11 cellular contexts compared by ENCODE assay signal in genomic region chr11:96294289-96294688, GRCh38. TPM values are rescaled to one million over a fixed set of nuclear protein-coding genes. Genes with fewer than 3 reads are reported as not detected.
A peak's percentile ranks its signal among the peaks of the same experiment; 100 is the strongest.
DNase-seq lines count a peak whose midpoint lies in the region; TF ChIP-seq lines count a peak whose summit lies in the region.
"Had no signal": no experiment of that assay in that cellular context is flagged by ENCODE, and none has a peak within 500 bp of the region (broad histone marks: within the 10 kb centered on the region; RNA-seq: fewer than 3 reads in every experiment).

No MANE protein-coding gene starts in this region.

- peaks cover 51 to 79% (median 63%) of the 10 kb centered on the region in 4 donors for H3K4me1 Mint-ChIP-seq in CD4-positive, alpha-beta memory T cell
- peaks cover 44% of the 10 kb centered on the region for H3K4me1 Mint-ChIP-seq in HFFc6 (ENCODE audit: low read depth)
- H3K4me1 Mint-ChIP-seq in osteocyte (ENCODE audit: unreplicated experiment) = peaks cover 42% of the 10 kb centered on the region

- H3K9me3 Mint-ChIP-seq in CD4-positive, alpha-beta memory T cell = no peaks in the 10 kb centered on the region
- H3K9me3 Mint-ChIP-seq in HFFc6 (no peaks in the 10 kb centered on the region), osteocyte (ENCODE audit: unreplicated experiment) (no peaks in the 10 kb centered on the region)

- no peak for DNase-seq in CD4-positive, alpha-beta memory T cell
- DNase-seq in HFFc6 (no peak), mammary epithelial cell (no peak), osteocyte (ENCODE audit: extremely low spot score, unreplicated experiment) (no peak), head of caudate nucleus (no peak), SIG-M5 (lab: John Stamatoyannopoulos, UW) (no peak)
- DNase-seq in activated CD4-positive, CD25-positive, alpha-beta regulatory T cell treated with anti-CD3 and anti-CD28 coated beads, Interleukin-2, amount 50 U/mL, for 72 hours = no peak
- DNase-seq: MM.1S; NK-92 treated with Interleukin-12 subunit alpha and Interleukin-12 subunit beta, amount 100 ng/mL, for 24 hours; SHP77 treated with DMSO at 0.1 percent for 48 hours; stimulated activated CD4-positive, alpha-beta T cell treated with anti-CD3 and anti-CD28 coated beads, Interleukin-2, amount 100 ng/mL, for 48 hours had no signal

- intact Hi-C loops in CD4-positive, alpha-beta memory T cell (cut with micrococcal nuclease) = no loop called here
- intact Hi-C loops in mammary epithelial cell (cut with micrococcal nuclease) = no loop called here
- intact Hi-C loops in head of caudate nucleus (cut with DNase I) = no loop called here

- no peaks in the 10 kb centered on the region for H4K20me1 ChIP-seq in mammary epithelial cell (ENCODE audit: insufficient read depth, low read length)

- H2AFZ ChIP-seq in mammary epithelial cell (ENCODE audit: low read depth, low read length) = no peak overlapping the region

- 98% methylated on average over 3 of the region's 3 CpGs for WGBS in mammary epithelial cell (ENCODE audit: low coverage, missing lambda C conversion rate)

- no peaks in the 10 kb centered on the region for H3K27me3 Mint-ChIP-seq in CD4-positive, alpha-beta memory T cell
- H3K27me3 Mint-ChIP-seq in HFFc6 (ENCODE audit: insufficient read depth) = no peaks in the 10 kb centered on the region
- H3K27me3 Mint-ChIP-seq in osteocyte (ENCODE audit: unreplicated experiment) = no peaks in the 10 kb centered on the region

- H3K9me3 ChIP-seq in CD4-positive, alpha-beta memory T cell (ENCODE audit: control insufficient read depth in 1 of 2, low read length in 2 of 2) = no peaks in the 10 kb centered on the region
- H3K9me3 ChIP-seq in mammary epithelial cell (replicated peaks; ENCODE audit: insufficient read depth, low read length) = no peaks in the 10 kb centered on the region

- H3K79me2 ChIP-seq in mammary epithelial cell (ENCODE audit: insufficient read depth, low read length) = peaks cover 31% of the 10 kb centered on the region

- H3K27ac ChIP-seq in CD4-positive, alpha-beta memory T cell (ENCODE audit: low read depth, low read length) = no peak overlapping the region
- H3K27ac ChIP-seq in mammary epithelial cell (ENCODE audit: insufficient read depth, low read depth, low read length) = no peak overlapping the region

- H3K36me3 Mint-ChIP-seq in CD4-positive, alpha-beta memory T cell = peaks cover 8 to 23% of the 10 kb centered on the region in 2 donors
- H3K36me3 Mint-ChIP-seq in HFFc6 (ENCODE audit: low read depth) (peaks cover 17% of the 10 kb centered on the region), osteocyte (ENCODE audit: unreplicated experiment) (peaks cover 11% of the 10 kb centered on the region)

- H3K4me3 ChIP-seq in CD4-positive, alpha-beta memory T cell (ENCODE audit: low read length in 2 of 2) = no peak overlapping the region
- H3K4me3 ChIP-seq in mammary epithelial cell (replicated peaks in 1 of 3; ENCODE audit: insufficient read depth in 1 of 3, low read depth in 2 of 3, low read length in 3 of 3) = no peak overlapping the region

- TF ChIP-seq CTCF in HFFc6 (IDR thresholded peaks at IDR 0.05) = no peak
- TF ChIP-seq CTCF in mammary epithelial cell (conservative IDR thresholded peaks at IDR 0.05 in 1 of 2, IDR thresholded peaks at IDR 0.05 in 1 of 2; ENCODE audit: extremely low read depth in 1 of 2, insufficient read depth in 1 of 2, low read depth in 1 of 2, low read length in 2 of 2) = no peak
- no peak for TF ChIP-seq CTCF in osteocyte (IDR thresholded peaks at IDR 0.05)

- no peaks in the 10 kb centered on the region for H3K36me3 ChIP-seq in CD4-positive, alpha-beta memory T cell (ENCODE audit: insufficient read depth, low read length)
- no peaks in the 10 kb centered on the region for H3K36me3 ChIP-seq in mammary epithelial cell (ENCODE audit: insufficient read depth, low read length)

- CTCF ChIA-PET in CD4-positive, alpha-beta memory T cell (lab: Charles Lee; ENCODE audit: partially characterized antibody) = interaction anchor here (1.4 kb wide), 1 partner anchor 41 kb away, joined by 4 read pairs; no protein-coding TSS in a partner anchor
- CTCF ChIA-PET in mammary epithelial cell (lab: Charles Lee; ENCODE audit: low non-redundant PET) = no interaction called here

- no peaks in the 10 kb centered on the region for H3K27me3 ChIP-seq in CD4-positive, alpha-beta memory T cell (ENCODE audit: insufficient read depth, low read length)
- H3K27me3 ChIP-seq in mammary epithelial cell (ENCODE audit: insufficient read depth, low read length) = no peaks in the 10 kb centered on the region

- in situ Hi-C loops in mammary epithelial cell (cut with MboI; ENCODE audit: low sequenced_read_pairs in 2 of 2) = no loop called here

- POLR2A ChIA-PET in CD4-positive, alpha-beta memory T cell (lab: Charles Lee; ENCODE audit: partially characterized antibody) = interaction anchor here (0.6 to 1.2 kb wide), 4 partner anchors 35 to 100 kb away, joined by 3 to 5 read pairs (median 4); no protein-coding TSS in a partner anchor

- peak overlapping the region; percentile 71 for H3K4me2 ChIP-seq in mammary epithelial cell (ENCODE audit: insufficient read depth, low read depth, low read length)

- peaks cover 43% of the 10 kb centered on the region for H3K4me1 ChIP-seq in CD4-positive, alpha-beta memory T cell (ENCODE audit: insufficient read depth, low read length)
- H3K4me1 ChIP-seq in mammary epithelial cell (ENCODE audit: insufficient read depth, low read length) = peaks cover 10% of the 10 kb centered on the region

- dilution Hi-C loops in mammary epithelial cell (cut with HindIII; ENCODE audit: low sequenced_read_pairs) = loop anchor here (5.0 kb wide), 1 partner anchor 43 kb away; no protein-coding TSS in a partner anchor

- no peak overlapping the region for H3K9ac ChIP-seq in mammary epithelial cell (ENCODE audit: insufficient read depth, low read length)

- BruUV-seq in mammary epithelial cell (replicated peaks; lab: Mats Ljungman, UMichigan) = no TSS peak

- peak overlapping the region in 5 of 8 donors; percentile 33 to 89 (median 59) for H3K4me3 Mint-ChIP-seq in CD4-positive, alpha-beta memory T cell
- H3K4me3 Mint-ChIP-seq in HFFc6 (peak overlapping the region; percentile 31; the same call in 1 of the 2 replicates), osteocyte (ENCODE audit: unreplicated experiment) (peak overlapping the region; percentile 36)

- H3K27ac Mint-ChIP-seq in CD4-positive, alpha-beta memory T cell = peak overlapping the region in 4 of 7 donors; percentile 1 to 71 (median 21)
- H3K27ac Mint-ChIP-seq in HFFc6 (peak overlapping the region; percentile 69; the same call in 1 of the 2 replicates), osteocyte (ENCODE audit: unreplicated experiment) (peak overlapping the region; percentile 81)

RNA-seq across cellular contexts. Expression of gene MAML2, which starts 48.7 kb away (rescaled TPM):
- total RNA-seq in CD4-positive, alpha-beta memory T cell = 10 to 100 TPM; 37.5 to 38.3 TPM
- polyA plus RNA-seq in CD4-positive, alpha-beta memory T cell = 10 to 100 TPM in 1 of 2 donors, 1 to 10 TPM in 1; 1.6 to 13.4 TPM
- total RNA-seq in HFFc6 (2021; fragmentation: NEBNext Ultra II Directional; extraction: Animal tissue kit (Norgen Biotek cat#: 25700)) = 10 to 100 TPM; 24.9 to 30.8 (median 28.3) TPM
- 10 to 100 TPM in 1 of 2 donors, 1 to 10 TPM in 1; 9.5 to 14.2 TPM for total RNA-seq in mammary epithelial cell
- polyA plus RNA-seq in mammary epithelial cell = 7.5 TPM
- 15.6 TPM for polyA minus RNA-seq in mammary epithelial cell
- total RNA-seq in osteocyte = 28.0 and 29.3 TPM in 2 replicates

Comparison
In these comparisons a context has a peak if more than half of its experiments do, and no peak if none do; other contexts are left out.
1. H3K27ac Mint-ChIP-seq: peak in every context shown above with its lines; median percentile 81 in osteocyte; 69 in HFFc6; 21 in CD4-positive, alpha-beta memory T cell.